8 cellular contexts compared by ENCODE assay signal in genomic region chr6:148166339-148166949, GRCh38.
DNase-seq lines count a peak whose midpoint lies in the region; ATAC-seq, FAIRE-seq and TF ChIP-seq lines count a peak whose summit lies in the region.

No MANE protein-coding gene starts in this region.

- H3K4me2 ChIP-seq in HCT116 (ENCODE audit: low read length): no peak overlapping the region

- no TSS peak for BruUV-seq in HCT116 (replicated peaks; lab: Mats Ljungman, UMichigan)

- H3K36me3 ChIP-seq in HCT116 (ENCODE audit: control insufficient read depth in 1 of 2, insufficient read depth in 2 of 2, low read length in 2 of 2) (no peaks in the 10 kb centered on the region), bronchial epithelial cell (ENCODE audit: control insufficient read depth, insufficient read depth, low read length) (no peaks in the 10 kb centered on the region), lower lobe of right lung (no peaks in the 10 kb centered on the region)

- no peaks in the 10 kb centered on the region for H4K20me1 ChIP-seq in HCT116 (ENCODE audit: insufficient read depth)

- no peaks in the 10 kb centered on the region for H3K9me2 ChIP-seq in HCT116 (ENCODE audit: insufficient read depth)

- H3K9me3 ChIP-seq in HCT116 (ENCODE audit: control insufficient read depth in 1 of 2, insufficient read depth in 1 of 2, low read depth in 1 of 2, low read length in 2 of 2) (no peaks in the 10 kb centered on the region), lower lobe of right lung (no peaks in the 10 kb centered on the region)

- peak; percentile 72 for ATAC-seq in HCT116
- ATAC-seq in lower lobe of right lung: peak; percentile 46 to 71
- no peak for ATAC-seq in HG03442 (IDR thresholded peaks at IDR 0.05; ENCODE audit: unreplicated experiment)
- ATAC-seq in GM18870 (IDR thresholded peaks at IDR 0.05; ENCODE audit: unreplicated experiment): no peak

- FAIRE-seq in D721Med (lab: Jason Lieb, UNC) (peak; percentile 77), bronchial epithelial cell (lab: Jason Lieb, UNC) (no peak), GM12892 (lab: Jason Lieb, UNC) (no peak)

- H3K4me1 ChIP-seq in HCT116 (ENCODE audit: control insufficient read depth in 1 of 2, insufficient read depth in 2 of 2, low read length in 2 of 2): no peaks in the 10 kb centered on the region
- H3K4me1 ChIP-seq in lower lobe of right lung: no peaks in the 10 kb centered on the region

- intact Hi-C loops in HCT116 (cut with micrococcal nuclease): loop anchor here (1.0 to 10.0 kb wide), 3 partner anchors 660 to 1252 kb away; no protein-coding TSS in a partner anchor
- intact Hi-C loops in lower lobe of right lung (cut with DNase I): no loop called here

- CTCF ChIA-PET in HCT116 (lab: Charles Lee): interaction anchor here (0.9 to 2.0 kb wide), 6 partner anchors 10 to 784 kb away, joined by 3 to 20 read pairs (median 4); partner anchors contain the start of gene SAMD5

- H3K4me3 ChIP-seq in HCT116 (replicated peaks in 1 of 2; ENCODE audit: low read depth in 1 of 2, low read length in 2 of 2) (no peak overlapping the region), bronchial epithelial cell (ENCODE audit: low read depth, low read length) (no peak overlapping the region), lower lobe of right lung (no peak overlapping the region)

- RAD21 ChIA-PET in HCT116 (lab: Charles Lee; ENCODE audit: low non-redundant PET in 1 of 2, low total read pairs in 2 of 2, uncharacterized antibody in 2 of 2, unreplicated experiment in 2 of 2): no interaction called here

- TF ChIP-seq RAD21 in HCT116 (IDR thresholded peaks at IDR 0.05; ENCODE audit: low read depth): peak; percentile 88

- DNase-seq in D721Med (ENCODE audit: insufficient read length, low spot score) (no peak), HCT116 (ENCODE audit: low read depth, low spot score) (peak; percentile 51), NCI-H748 (lab: John Stamatoyannopoulos, UW; ENCODE audit: unreplicated experiment) (peak; percentile 80), bronchial epithelial cell (ENCODE audit: low read depth) (peak; percentile 62), lower lobe of right lung (no peak), GM12892 (ENCODE audit: insufficient read length) (no peak)

- POLR2A ChIA-PET in HCT116 (lab: Charles Lee): no interaction called here

- H3K27me3 ChIP-seq in HCT116 (ENCODE audit: insufficient read depth, low read length) (no peaks in the 10 kb centered on the region), bronchial epithelial cell (ENCODE audit: control insufficient read depth, insufficient read depth, low read length) (no peaks in the 10 kb centered on the region), lower lobe of right lung (ENCODE audit: low read depth) (no peaks in the 10 kb centered on the region)

- TF ChIP-seq CTCF in D721Med (IDR thresholded peaks at IDR 0.05; ENCODE audit: insufficient read depth, missing control alignments) (peak; percentile 67), HCT116 (IDR thresholded peaks at IDR 0.05 in 2 of 3, conservative IDR thresholded peaks at IDR 0.05 in 1 of 3; ENCODE audit: borderline replicate concordance in 1 of 3, insufficient read depth in 1 of 3, low read depth in 2 of 3, low read length in 2 of 3) (peak; percentile 52 to 79 (median 70)), bronchial epithelial cell (IDR thresholded peaks at IDR 0.05; ENCODE audit: insufficient read depth, low read length, severe bottlenecking) (peak; percentile 57), lower lobe of right lung (IDR thresholded peaks at IDR 0.05) (peak; percentile 71)

- H2AFZ ChIP-seq in HCT116 (ENCODE audit: low read depth, low read length, poor library complexity, severe bottlenecking): no peak overlapping the region

- TF ChIP-seq POLR2A in HCT116 (IDR thresholded peaks at IDR 0.05; ENCODE audit: borderline replicate concordance, extremely low read depth, insufficient read depth, insufficient read length): no peak
- TF ChIP-seq POLR2A in GM12892 (IDR thresholded peaks at IDR 0.05; ENCODE audit: low read depth, low read length): no peak

- no peak overlapping the region for H3K9ac ChIP-seq in HCT116 (ENCODE audit: low read length)

- no peak overlapping the region for H3K27ac ChIP-seq in HCT116 (ENCODE audit: low read depth, low read length)
- no peak overlapping the region for H3K27ac ChIP-seq in lower lobe of right lung

- H3K79me2 ChIP-seq in HCT116 (ENCODE audit: insufficient read depth, low read length): no peaks in the 10 kb centered on the region

TF ChIP-seq in HCT116, 20 proteins besides CTCF, POLR2A, EP300 and RAD21:
- TF ChIP-seq EGR1 (IDR thresholded peaks at IDR 0.05; ENCODE audit: low read depth): no peak
- TF ChIP-seq ZNF274 (IDR thresholded peaks at IDR 0.05; ENCODE audit: low read depth, low read length): no peak
- no peak for TF ChIP-seq JUND (IDR thresholded peaks at IDR 0.05)
- TF ChIP-seq EZH2 (IDR thresholded peaks at IDR 0.05): no peak
- no peak for TF ChIP-seq ZBTB33 (IDR thresholded peaks at IDR 0.05; ENCODE audit: extremely low read depth, insufficient replicate concordance, low read length)
- TF ChIP-seq POLR2AphosphoS5 (IDR thresholded peaks at IDR 0.05; ENCODE audit: low read depth, low read length): no peak
- TF ChIP-seq FOSL1 (IDR thresholded peaks at IDR 0.05; ENCODE audit: low read depth): no peak

Comparison
In these comparisons a context has a peak if more than half of its experiments do, and no peak if none do; other contexts are left out.
1. DNase-seq: peak in HCT116 (single experiment), NCI-H748 (single experiment) and bronchial epithelial cell (single experiment); none in D721Med (single experiment), lower lobe of right lung (single experiment) and GM12892 (single experiment).
2. ATAC-seq: peak in HCT116 (single experiment) and lower lobe of right lung (2 of 2); none in HG03442 (single experiment) and GM18870 (single experiment).
3. Peak in every context shown above with its lines, with median percentiles within 50 percentile points of each other: CTCF ChIP-seq.